ENCODE assay signal across 33 cellular contexts in genomic region chr5:110630350-110630749, GRCh38.
"Had no signal": no experiment of that assay in that cellular context is flagged by ENCODE, and none has a peak within 500 bp of the region (broad histone marks: within the 10 kb centered on the region; RNA-seq: fewer than 3 reads in every experiment).

No MANE protein-coding gene starts in this region.

- H3K4me3 ChIP-seq: MG63 had no signal

- H3K36me3 ChIP-seq: MG63 had no signal

- DNase-seq: activated CD4-positive, alpha-beta T cell treated with anti-CD3 and anti-CD28 coated beads for 36 hours; activated CD4-positive, alpha-beta T cell treated with anti-CD3 and anti-CD28 coated beads, Interleukin-2, amount 10 ng/mL, durations not matched to agents 7 days and 5 days; activated CD4-positive, alpha-beta T cell treated with anti-CD3 and anti-CD28 coated beads, Interleukin-2, amount 50 U/mL, for 48 hours; activated CD8-positive, alpha-beta memory T cell treated with anti-CD3 and anti-CD28 coated beads, Interleukin-2, amount 50 U/mL, for 4 hours; activated CD8-positive, alpha-beta T cell treated with anti-CD3 and anti-CD28 coated beads, Interleukin-2, amount 10 ng/mL, durations not matched to agents 7 days and 5 days; activated effector memory CD4-positive, alpha-beta T cell treated with Interleukin-2 at 50 U/mL for 16 hours; activated naive CD4-positive, alpha-beta T cell treated with anti-CD3 and anti-CD28 coated beads, Interleukin-2, amount 10 ng/mL, durations not matched to agents 7 days and 5 days; activated naive CD8-positive, alpha-beta T cell treated with anti-CD3 and anti-CD28 coated beads, Interleukin-2, amount 50 U/mL, for 24 hours; activated T-cell treated with anti-CD3 and anti-CD28 coated beads for 4 hours; activated T-cell treated with anti-CD3 and anti-CD28 coated beads, Interleukin-2, amount 50 U/mL, for 48 hours; anterior cingulate cortex; central memory CD4-positive, alpha-beta T cell; Kasumi-1; KG1; MG63; NCI-H1048; NCI-H1105 treated with DMSO at 0.1 percent for 48 hours; NCI-H1436; NCI-H1694; NCI-H1930; NCI-H345; NCI-H524 treated with DMSO at 0.1 percent for 48 hours; SHP77 treated with DMSO at 0.1 percent for 48 hours; SW 1271; T-helper 1 cell; T-helper 2 cell; T-helper 9 cell had no signal

- H3K9me3 ChIP-seq: MG63 had no signal

- ATAC-seq: activated CD4-positive, alpha-beta T cell treated with anti-CD3 and anti-CD28 coated beads for 36 hours; activated CD4-positive, CD25-positive, alpha-beta regulatory T cell treated with anti-CD3 and anti-CD28 coated beads, Interleukin-2, amount 50 U/mL, for 24 hours; activated CD8-positive, alpha-beta T cell treated with anti-CD3 and anti-CD28 coated beads, Interleukin-2, amount 10 ng/mL, durations not matched to agents 7 days and 5 days; activated naive CD8-positive, alpha-beta T cell treated with anti-CD3 and anti-CD28 coated beads, Interleukin-2, amount 50 U/mL, for 24 hours; Panc1; WTC11 had no signal

- FAIRE-seq: bronchial epithelial cell, colon, TTC549 had no signal
